In the genomic region with DNA sequence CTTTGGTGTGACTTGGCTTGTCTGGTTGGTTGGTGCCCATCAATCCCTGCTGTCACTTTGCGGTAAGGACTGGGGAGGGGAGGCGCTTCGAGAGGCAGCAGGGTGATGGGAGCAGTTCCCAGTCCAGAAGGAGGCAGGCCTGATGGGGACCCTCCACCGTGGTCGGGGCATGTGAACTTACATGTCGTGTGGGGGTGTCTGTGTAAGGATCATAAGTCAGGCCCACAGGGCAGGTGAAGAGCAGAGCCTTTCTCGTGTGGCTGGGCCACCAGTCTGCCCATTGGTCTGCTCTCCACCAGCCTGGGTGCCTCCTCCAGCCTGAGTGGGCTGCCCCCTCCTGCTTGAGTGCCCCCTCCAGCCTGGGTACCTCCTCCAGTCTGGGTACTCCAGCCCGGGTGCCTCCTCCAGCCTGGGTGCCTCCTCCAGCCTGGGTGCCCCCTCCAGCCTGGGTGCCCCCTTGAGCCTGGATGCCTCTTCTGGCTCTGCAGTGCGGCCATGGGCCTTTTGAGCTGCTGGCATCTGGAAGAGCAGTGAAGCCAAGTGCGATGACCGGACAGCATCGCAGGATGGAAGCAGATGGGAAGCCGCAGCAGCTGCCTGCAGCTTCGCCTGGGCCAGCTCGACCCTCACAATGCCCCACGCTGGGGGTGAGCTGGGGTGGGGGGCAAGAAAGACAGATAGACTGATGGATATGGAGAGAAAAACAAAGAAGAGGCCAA, we compare ENCODE assay signal across 25 cellular contexts. TPM values are rescaled to one million over a fixed set of nuclear protein-coding genes. Genes with fewer than 3 reads are reported as not detected.
DNase-seq lines count a peak whose midpoint lies in the region; ATAC-seq, FAIRE-seq and TF ChIP-seq lines count a peak whose summit lies in the region.
"Had no signal": no experiment of that assay in that cellular context is flagged by ENCODE, and none has a peak within 500 bp of the region (broad histone marks: within the 10 kb centered on the region; RNA-seq: fewer than 3 reads in every experiment).

No MANE protein-coding gene starts in this region.

- WGBS in heart right ventricle, 2 donors: 87 to 89% methylated on average over 16 of the region's 16 CpGs
- WGBS in right cardiac atrium: 70% methylated on average over 16 of the region's 16 CpGs
- 84 to 87% (median 85%) methylated on average over 16 of the region's 16 CpGs for WGBS in small intestine, 3 donors

- H3K36me3 ChIP-seq in heart right ventricle (peaks cover 0 to 39% (median 3%) of the 10 kb centered on the region in 9 donors), small intestine (ENCODE audit: control insufficient read depth in 2 of 2, insufficient read depth in 2 of 2, low read length in 2 of 2) (no peaks in the 10 kb centered on the region)
- H3K36me3 ChIP-seq: breast epithelium, transverse colon had no signal

- H3K27ac ChIP-seq in heart right ventricle: peak overlapping the region in 8 of 10 donors; percentile 12 to 95 (median 86)
- H3K27ac ChIP-seq in right cardiac atrium (ENCODE audit: low read length): peak overlapping the region; percentile 9
- no peak overlapping the region for H3K27ac ChIP-seq in small intestine (ENCODE audit: low read depth in 1 of 2, low read length in 1 of 2)
- H3K27ac ChIP-seq: GM23248, SK-N-MC, transverse colon had no signal

- ATAC-seq in heart right ventricle: no peak
- ATAC-seq in Right ventricle myocardium superior (ENCODE audit: poor library complexity): no peak
- no peak for ATAC-seq in right cardiac atrium
- ATAC-seq in sciatic nerve: no peak
- no peak for ATAC-seq in GM21360 (IDR thresholded peaks at IDR 0.05; ENCODE audit: unreplicated experiment)
- no peak for ATAC-seq in GM21515 (IDR thresholded peaks at IDR 0.05; ENCODE audit: unreplicated experiment)
- ATAC-seq: activated CD4-positive, alpha-beta T cell treated with anti-CD3 and anti-CD28 coated beads for 36 hours; stimulated activated naive B cell treated with anti-CD40 and anti-IgM and Interleukin-4, amounts not matched to agents 10 μg/mL and 1 μg/mL and 100 μg/mL, for 72 hours had no signal

- H3K9me3 ChIP-seq in heart right ventricle (no peaks in the 10 kb centered on the region), right cardiac atrium (ENCODE audit: control insufficient read depth, low read length) (no peaks in the 10 kb centered on the region), small intestine (ENCODE audit: control insufficient read depth, low read depth) (no peaks in the 10 kb centered on the region)
- H3K9me3 ChIP-seq: breast epithelium, transverse colon had no signal

- H3K27me3 ChIP-seq in heart right ventricle (no peaks in the 10 kb centered on the region), right cardiac atrium (ENCODE audit: control insufficient read depth, insufficient read depth) (no peaks in the 10 kb centered on the region), small intestine (ENCODE audit: control insufficient read depth in 2 of 2, insufficient read depth in 2 of 2, low read length in 2 of 2) (no peaks in the 10 kb centered on the region)
- H3K27me3 ChIP-seq: breast epithelium, transverse colon had no signal

- intact Hi-C loops in heart right ventricle (cut with DNase I): no loop called here
- intact Hi-C loops in Right ventricle myocardium superior (cut with DNase I): no loop called here
- intact Hi-C loops in right cardiac atrium (cut with DNase I): no loop called here
- intact Hi-C loops in sciatic nerve (cut with DNase I): no loop called here

- H3K4me3 ChIP-seq in heart right ventricle (no peak overlapping the region), right cardiac atrium (ENCODE audit: low read length) (no peak overlapping the region), small intestine (ENCODE audit: low read depth in 1 of 2, low read length in 2 of 2) (no peak overlapping the region)
- H3K4me3 ChIP-seq: breast epithelium, GM23248, SK-N-MC, transverse colon had no signal

- no peak for DNase-seq in heart right ventricle
- no peak for DNase-seq in Right ventricle myocardium superior
- DNase-seq in right cardiac atrium: peak in 2 of 3 donors; percentile 63 to 64
- DNase-seq in sciatic nerve (ENCODE audit: low spot score): peak; percentile 53
- no peak for DNase-seq in NCI-H1694 (lab: John Stamatoyannopoulos, UW)
- DNase-seq in small intestine: no peak
- DNase-seq: activated CD4-positive, alpha-beta T cell treated with anti-CD3 and anti-CD28 coated beads for 36 hours; activated gamma-delta T cell treated with Interleukin-2 at 50 U/mL for 16 hours; CD4-positive, alpha-beta memory T cell; cortex of kidney; islet precursor cell; Kasumi-1; mesendoderm; NCI-H2171; NCI-H526; stimulated activated CD4-positive, alpha-beta T cell treated with anti-CD3 and anti-CD28 coated beads, Interleukin-4, amount 100 ng/mL, for 1 hour; stimulated activated naive B cell treated with anti-CD40 and anti-IgM and Interleukin-4, amounts not matched to agents 10 μg/mL and 1 μg/mL and 100 μg/mL, for 72 hours; T-helper 2 cell; transverse colon had no signal

- no peak for FAIRE-seq in small intestine (lab: Jason Lieb, UNC)
- FAIRE-seq: endometrium had no signal

- TF ChIP-seq CTCF in heart right ventricle (IDR thresholded peaks at IDR 0.05): no peak

- H3K4me1 ChIP-seq in heart right ventricle (peaks cover 35 to 78% (median 68%) of the 10 kb centered on the region in 9 donors), right cardiac atrium (ENCODE audit: control insufficient read depth, insufficient read depth, low read length) (peaks cover 46% of the 10 kb centered on the region), small intestine (ENCODE audit: control insufficient read depth in 2 of 2, insufficient read depth in 1 of 2, low read depth in 1 of 2, low read length in 1 of 2) (no peaks in the 10 kb centered on the region)
- H3K4me1 ChIP-seq: breast epithelium had no signal

RNA-seq across cellular contexts. Expression of a gene that starts 25.0 kb away (rescaled TPM):
- 10 to 100 TPM in 9 of 10 donors, 1 to 10 TPM in 1; 8.7 to 33.4 (median 15.2) TPM for total RNA-seq in heart right ventricle
- polyA plus RNA-seq in heart right ventricle: 10 to 100 TPM; 35.2 to 45.9 TPM
- 25.8 TPM for total RNA-seq in Right ventricle myocardium superior
- total RNA-seq in right cardiac atrium: 10 to 100 TPM; 35.7 to 55.5 (median 45.7) TPM
- polyA plus RNA-seq in right cardiac atrium: 57.8 TPM
- total RNA-seq in sciatic nerve: 57.2 TPM
- 10 to 100 TPM in 1 of 3 donors, 1 to 10 TPM in 2; 1.6 to 18.4 (median 3.2) TPM for polyA plus RNA-seq in small intestine
- total RNA-seq: activated CD4-positive, alpha-beta T cell treated with anti-CD3 and anti-CD28 coated beads for 36 hours; CD4-positive, alpha-beta memory T cell had no signal
- polyA plus RNA-seq: CD4-positive, alpha-beta memory T cell had no signal

Comparison
In these comparisons a context has a peak if more than half of its experiments do, and no peak if none do; other contexts are left out.
1. DNase-seq: peak in right cardiac atrium (2 of 3) and sciatic nerve (single experiment); none in heart right ventricle (0 of 2), Right ventricle myocardium superior (single experiment), NCI-H1694 (single experiment) and small intestine (single experiment).
2. H3K27ac ChIP-seq: peak in heart right ventricle (8 of 10) and right cardiac atrium (single experiment); none in small intestine (0 of 2).